17 cellular contexts compared by ENCODE assay signal in the genomic region with DNA sequence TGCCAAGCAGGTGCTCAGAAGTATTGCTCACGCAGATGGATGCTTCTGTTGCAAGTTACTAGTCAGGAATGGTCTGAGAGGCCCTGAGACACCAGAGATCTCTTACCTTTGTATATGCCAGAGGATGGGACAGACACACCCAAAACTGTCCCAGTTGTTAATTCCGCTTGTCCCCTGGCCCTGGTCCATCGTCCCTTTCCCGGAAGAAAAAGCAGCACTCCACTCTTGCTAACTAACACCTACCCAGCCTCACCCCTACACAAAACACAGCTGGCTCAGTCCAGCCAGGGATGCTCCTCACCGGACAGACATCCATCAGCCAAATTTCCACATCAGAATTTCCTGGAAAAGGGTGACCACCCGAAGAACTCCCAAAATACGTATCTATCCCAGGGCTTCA. TPM values are rescaled to one million over a fixed set of nuclear protein-coding genes. Genes with fewer than 3 reads are reported as not detected.
DNase-seq lines count a peak whose midpoint lies in the region; ATAC-seq and TF ChIP-seq lines count a peak whose summit lies in the region.
"Had no signal": no experiment of that assay in that cellular context is flagged by ENCODE, and none has a peak within 500 bp of the region (broad histone marks: within the 10 kb centered on the region; RNA-seq: fewer than 3 reads in every experiment).

No MANE protein-coding gene starts in this region.

- DNase-seq in WTC11 (ENCODE audit: low spot score) (no peak), hepatocyte (ENCODE audit: low spot score) (no peak), progenitor cell of endocrine pancreas (ENCODE audit: low spot score, unreplicated experiment) (no peak), A172 (ENCODE audit: low spot score) (no peak), ACHN (no peak), NCI-H526 (lab: John Stamatoyannopoulos, UW) (no peak), NCI-H146 (lab: John Stamatoyannopoulos, UW) (no peak)
- DNase-seq: activated CD4-positive, alpha-beta T cell treated with anti-CD3 and anti-CD28 coated beads, Interleukin-2, amount 50 U/mL, for 4 hours; activated T-cell treated with anti-CD3 and anti-CD28 coated beads, Interleukin-2, amount 50 U/mL, for 48 hours; brain microvascular endothelial cell; HFFc6; left colon; NK-92 treated with Interleukin-12 subunit alpha and Interleukin-12 subunit beta, amount 100 ng/mL, for 24 hours; SW 1271 had no signal

- H3K27ac Mint-ChIP-seq in WTC11 (no peak overlapping the region), progenitor cell of endocrine pancreas (no peak overlapping the region)
- H3K27ac Mint-ChIP-seq: activated naive CD4-positive, alpha-beta T cell treated with anti-CD3 and anti-CD28 coated beads, Interleukin-2, amount 50 U/mL, for 72 hours; HFFc6 had no signal

- H3K27me3 Mint-ChIP-seq in WTC11 (ENCODE audit: low read depth), result peaks cover 50% of the 10 kb centered on the region
- H3K27me3 Mint-ChIP-seq in progenitor cell of endocrine pancreas, result peaks cover 47% of the 10 kb centered on the region

- peaks cover 56% of the 10 kb centered on the region for H3K79me2 ChIP-seq in hepatocyte

- TF ChIP-seq CTCF in WTC11 (IDR thresholded peaks at IDR 0.05), result no peak
- no peak for TF ChIP-seq CTCF in hepatocyte (IDR thresholded peaks at IDR 0.05; ENCODE audit: poor library complexity)
- TF ChIP-seq CTCF in progenitor cell of endocrine pancreas (IDR thresholded peaks at IDR 0.05; ENCODE audit: unreplicated experiment), result no peak

- H3K4me3 Mint-ChIP-seq in WTC11, result 0 out of 2 replicates have a peak overlapping the region, but pooled peaks have one; percentile 14
- H3K4me3 Mint-ChIP-seq in progenitor cell of endocrine pancreas (ENCODE audit: low read depth), result peak overlapping the region; percentile 2

- H4K20me1 ChIP-seq in BLaER1 (peaks cover 20% of the 10 kb centered on the region; the same call in 1 of the 2 replicates), hepatocyte (ENCODE audit: insufficient read depth, poor library complexity, severe bottlenecking) (peaks cover 3% of the 10 kb centered on the region)

- H3K27ac ChIP-seq in BLaER1 (no peak overlapping the region), hepatocyte (no peak overlapping the region)
- H3K27ac ChIP-seq: brain microvascular endothelial cell had no signal

- H3K4me1 Mint-ChIP-seq in WTC11, result peaks cover 4% of the 10 kb centered on the region; the same call in 1 of the 2 replicates
- H3K4me1 Mint-ChIP-seq in progenitor cell of endocrine pancreas (ENCODE audit: low read depth), result peaks cover 8% of the 10 kb centered on the region

- H3K4me1 ChIP-seq in BLaER1 (peaks cover 30% of the 10 kb centered on the region), hepatocyte (ENCODE audit: insufficient read depth) (peaks cover 6% of the 10 kb centered on the region)

- H3K9ac ChIP-seq in BLaER1, result no peak overlapping the region

- H3K36me3 ChIP-seq in BLaER1 (peaks cover 27% of the 10 kb centered on the region), hepatocyte (replicated peaks; ENCODE audit: insufficient read depth, low read depth) (no peaks in the 10 kb centered on the region)
- H3K36me3 ChIP-seq: brain microvascular endothelial cell had no signal

- H3K4me2 ChIP-seq in BLaER1 (peak overlapping the region; percentile 99; the same call in 1 of the 2 replicates), hepatocyte (peak overlapping the region; percentile 95)

- WGBS in hepatocyte (ENCODE audit: low lambda C conversion rate, missing lambda C conversion rate), result 94% methylated on average over 7 of the region's 7 CpGs

- H3K27me3 ChIP-seq in BLaER1 (peaks cover 11% of the 10 kb centered on the region; the same call in 1 of the 2 replicates), hepatocyte (peaks cover 4% of the 10 kb centered on the region)

- no peak for ATAC-seq in WTC11
- ATAC-seq: activated naive CD4-positive, alpha-beta T cell treated with anti-CD3 and anti-CD28 coated beads, Interleukin-2, amount 50 U/mL, for 72 hours; left colon had no signal

- in situ Hi-C loops in ACHN (cut with HindIII; ENCODE audit: low pct_ligation_motif_present, low pct_unique_long_range_greater_than_20kb, low sequenced_read_pairs), result no loop called here

- H3K9me3 ChIP-seq in BLaER1 (peaks cover 43% of the 10 kb centered on the region), hepatocyte (ENCODE audit: low read depth) (no peaks in the 10 kb centered on the region)

- H3K4me3 ChIP-seq in BLaER1 (peak overlapping the region; percentile 92; the same call in 1 of the 2 replicates), hepatocyte (peak overlapping the region; percentile 97)

- POLR2A ChIA-PET in WTC11 (lab: Charles Lee), result interaction anchor here (1.3 kb wide), 1 partner anchor 10 kb away, joined by 4 read pairs; no protein-coding TSS in a partner anchor

- H3K9me2 ChIP-seq in hepatocyte (replicated peaks; ENCODE audit: insufficient read depth), result no peaks in the 10 kb centered on the region

- CTCF ChIA-PET in WTC11 (lab: Charles Lee), result no interaction called here

- H3K36me3 Mint-ChIP-seq in WTC11 (peaks cover 23% of the 10 kb centered on the region), progenitor cell of endocrine pancreas (ENCODE audit: insufficient read depth) (no peaks in the 10 kb centered on the region)

- no peak overlapping the region for H2AFZ ChIP-seq in hepatocyte

- H3K9me3 Mint-ChIP-seq in WTC11, result peaks cover 25% of the 10 kb centered on the region
- H3K9me3 Mint-ChIP-seq in progenitor cell of endocrine pancreas (ENCODE audit: low read depth), result peaks cover 14% of the 10 kb centered on the region

TF ChIP-seq in WTC11, 78 proteins besides CTCF, POLR2A, EP300 and RAD21 (continues in another document):
- TF ChIP-seq, protein P1, sequence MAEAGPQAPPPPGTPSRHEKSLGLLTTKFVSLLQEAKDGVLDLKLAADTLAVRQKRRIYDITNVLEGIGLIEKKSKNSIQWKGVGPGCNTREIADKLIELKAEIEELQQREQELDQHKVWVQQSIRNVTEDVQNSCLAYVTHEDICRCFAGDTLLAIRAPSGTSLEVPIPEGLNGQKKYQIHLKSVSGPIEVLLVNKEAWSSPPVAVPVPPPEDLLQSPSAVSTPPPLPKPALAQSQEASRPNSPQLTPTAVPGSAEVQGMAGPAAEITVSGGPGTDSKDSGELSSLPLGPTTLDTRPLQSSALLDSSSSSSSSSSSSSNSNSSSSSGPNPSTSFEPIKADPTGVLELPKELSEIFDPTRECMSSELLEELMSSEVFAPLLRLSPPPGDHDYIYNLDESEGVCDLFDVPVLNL (CRISPR knock-in tag; IDR thresholded peaks at IDR 0.05; ENCODE audit: borderline replicate concordance, low read depth), result no peak
- TF ChIP-seq HMGA2 (CRISPR knock-in tag; IDR thresholded peaks at IDR 0.05) (no peak), ZNF232 (CRISPR knock-in tag; IDR thresholded peaks at IDR 0.05) (no peak), ZNF121 (CRISPR knock-in tag; IDR thresholded peaks at IDR 0.05) (no peak), ZNF416 (CRISPR knock-in tag; IDR thresholded peaks at IDR 0.05) (no peak), ERG (CRISPR knock-in tag; IDR thresholded peaks at IDR 0.05) (no peak), CREB1 (CRISPR knock-in tag; IDR thresholded peaks at IDR 0.05) (no peak)
- TF ChIP-seq, protein P2, sequence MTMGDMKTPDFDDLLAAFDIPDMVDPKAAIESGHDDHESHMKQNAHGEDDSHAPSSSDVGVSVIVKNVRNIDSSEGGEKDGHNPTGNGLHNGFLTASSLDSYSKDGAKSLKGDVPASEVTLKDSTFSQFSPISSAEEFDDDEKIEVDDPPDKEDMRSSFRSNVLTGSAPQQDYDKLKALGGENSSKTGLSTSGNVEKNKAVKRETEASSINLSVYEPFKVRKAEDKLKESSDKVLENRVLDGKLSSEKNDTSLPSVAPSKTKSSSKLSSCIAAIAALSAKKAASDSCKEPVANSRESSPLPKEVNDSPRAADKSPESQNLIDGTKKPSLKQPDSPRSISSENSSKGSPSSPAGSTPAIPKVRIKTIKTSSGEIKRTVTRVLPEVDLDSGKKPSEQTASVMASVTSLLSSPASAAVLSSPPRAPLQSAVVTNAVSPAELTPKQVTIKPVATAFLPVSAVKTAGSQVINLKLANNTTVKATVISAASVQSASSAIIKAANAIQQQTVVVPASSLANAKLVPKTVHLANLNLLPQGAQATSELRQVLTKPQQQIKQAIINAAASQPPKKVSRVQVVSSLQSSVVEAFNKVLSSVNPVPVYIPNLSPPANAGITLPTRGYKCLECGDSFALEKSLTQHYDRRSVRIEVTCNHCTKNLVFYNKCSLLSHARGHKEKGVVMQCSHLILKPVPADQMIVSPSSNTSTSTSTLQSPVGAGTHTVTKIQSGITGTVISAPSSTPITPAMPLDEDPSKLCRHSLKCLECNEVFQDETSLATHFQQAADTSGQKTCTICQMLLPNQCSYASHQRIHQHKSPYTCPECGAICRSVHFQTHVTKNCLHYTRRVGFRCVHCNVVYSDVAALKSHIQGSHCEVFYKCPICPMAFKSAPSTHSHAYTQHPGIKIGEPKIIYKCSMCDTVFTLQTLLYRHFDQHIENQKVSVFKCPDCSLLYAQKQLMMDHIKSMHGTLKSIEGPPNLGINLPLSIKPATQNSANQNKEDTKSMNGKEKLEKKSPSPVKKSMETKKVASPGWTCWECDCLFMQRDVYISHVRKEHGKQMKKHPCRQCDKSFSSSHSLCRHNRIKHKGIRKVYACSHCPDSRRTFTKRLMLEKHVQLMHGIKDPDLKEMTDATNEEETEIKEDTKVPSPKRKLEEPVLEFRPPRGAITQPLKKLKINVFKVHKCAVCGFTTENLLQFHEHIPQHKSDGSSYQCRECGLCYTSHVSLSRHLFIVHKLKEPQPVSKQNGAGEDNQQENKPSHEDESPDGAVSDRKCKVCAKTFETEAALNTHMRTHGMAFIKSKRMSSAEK (CRISPR knock-in tag; IDR thresholded peaks at IDR 0.05; ENCODE audit: borderline replicate concordance), result no peak

RNA-seq across cellular contexts. Expression of gene GAS7, which starts 2.0 kb away (rescaled TPM):
- total RNA-seq in WTC11 (2021), result 12.3 to 13.9 TPM (median 13.4 TPM) in 3 replicates
- 25.9 and 27.3 TPM in 2 replicates for total RNA-seq in hepatocyte
- 19.6 and 25.8 TPM in 2 replicates for polyA plus RNA-seq in hepatocyte
- total RNA-seq in progenitor cell of endocrine pancreas, result 3.4 and 3.8 TPM in 2 replicates
- 0.07 and 0.10 TPM in 2 replicates for total RNA-seq in A172 (2014; rRNA removed; shearing (Covaris generic))
- total RNA-seq: pulmonary artery endothelial cell had no signal
